ENCODE assay signal across 2 cellular contexts in genomic region chr1:9495854-9496374, GRCh38.
TF ChIP-seq lines count a peak whose summit lies in the region.

No MANE protein-coding gene starts in this region.

TF ChIP-seq in A549, 52 proteins besides CTCF, POLR2A, EP300 and RAD21:
- no peak for TF ChIP-seq FOSB (CRISPR knock-in tag; IDR thresholded peaks at IDR 0.05)
- TF ChIP-seq USF2 (IDR thresholded peaks at IDR 0.05): no peak
- TF ChIP-seq KDM1A (IDR thresholded peaks at IDR 0.05; ENCODE audit: low read depth): no peak
- no peak for TF ChIP-seq ESRRA (IDR thresholded peaks at IDR 0.05; ENCODE audit: borderline replicate concordance, low read length)
- no peak for TF ChIP-seq FOSL2 (IDR thresholded peaks at IDR 0.05)
- no peak for TF ChIP-seq FOSL2 (CRISPR knock-in tag; IDR thresholded peaks at IDR 0.05)
- no peak for TF ChIP-seq ZNF302 (CRISPR knock-in tag; IDR thresholded peaks at IDR 0.05)
- TF ChIP-seq HOXB13 (CRISPR knock-in tag; IDR thresholded peaks at IDR 0.05; ENCODE audit: low read depth): no peak
- TF ChIP-seq SMC3 (IDR thresholded peaks at IDR 0.05): no peak
- no peak for TF ChIP-seq RNF2 (IDR thresholded peaks at IDR 0.05; ENCODE audit: borderline replicate concordance, low read depth)
- TF ChIP-seq CBX8 (IDR thresholded peaks at IDR 0.05): no peak
- TF ChIP-seq HDAC2 (IDR thresholded peaks at IDR 0.05): no peak
- TF ChIP-seq RARB (CRISPR knock-in tag; IDR thresholded peaks at IDR 0.05): no peak
- no peak for TF ChIP-seq CHD4 (IDR thresholded peaks at IDR 0.05; ENCODE audit: borderline replicate concordance)
- no peak for TF ChIP-seq FOXS1 (CRISPR knock-in tag; IDR thresholded peaks at IDR 0.05)
- TF ChIP-seq HES2 (IDR thresholded peaks at IDR 0.05): no peak
- no peak for TF ChIP-seq RCOR1 (IDR thresholded peaks at IDR 0.05; ENCODE audit: low read depth, low read length)

TF ChIP-seq in K562, 482 proteins besides CTCF, POLR2A, EP300 and RAD21:
- no peak for TF ChIP-seq CBFA2T2 (conservative IDR thresholded peaks at IDR 0.05)
- peak; percentile 37 for TF ChIP-seq ZNF146 (CRISPR knock-in tag; IDR thresholded peaks at IDR 0.05; ENCODE audit: unreplicated experiment)
- TF ChIP-seq ZNF668 (CRISPR knock-in tag; IDR thresholded peaks at IDR 0.05): no peak
- TF ChIP-seq THRB (CRISPR knock-in tag; conservative IDR thresholded peaks at IDR 0.05): no peak
- TF ChIP-seq SMARCB1 (IDR thresholded peaks at IDR 0.05; ENCODE audit: insufficient read length, low read depth): no peak
TF ChIP-seq in K562: peak in this region for 1.
